14 cellular contexts compared by ENCODE assay signal in genomic region chr6:124986146-124986545, GRCh38. TPM values are rescaled to one million over a fixed set of nuclear protein-coding genes. Genes with fewer than 3 reads are reported as not detected.
DNase-seq lines count a peak whose midpoint lies in the region; TF ChIP-seq lines count a peak whose summit lies in the region.
"Had no signal": no experiment of that assay in that cellular context is flagged by ENCODE, and none has a peak within 500 bp of the region (broad histone marks: within the 10 kb centered on the region; RNA-seq: fewer than 3 reads in every experiment).

No MANE protein-coding gene starts in this region.

- peak; percentile 20 for DNase-seq in NCI-H82 (lab: John Stamatoyannopoulos, UW)
- DNase-seq in NCI-H82 treated with DMSO at 0.1 percent for 48 hours (lab: John Stamatoyannopoulos, UW; ENCODE audit: unreplicated experiment) = no peak
- DNase-seq in SK-N-MC (ENCODE audit: low read depth, low spot score) = no peak
- DNase-seq in glutamatergic neuron = no peak
- no peak for DNase-seq in stimulated activated CD4-positive, alpha-beta T cell treated with anti-CD3 and anti-CD28 coated beads, Interleukin-4, amount 100 ng/mL, for 1 hour
- no peak for DNase-seq in NCI-H526 (lab: John Stamatoyannopoulos, UW)
- DNase-seq in activated T-cell treated with anti-CD3 and anti-CD28 coated beads, Interleukin-2, amount 50 U/mL, for 1 hour = no peak
- no peak for DNase-seq in SKM-1 (lab: John Stamatoyannopoulos, UW; ENCODE audit: unreplicated experiment)
- DNase-seq: C1 segment of cervical spinal cord, MM.1S, NCI-H1105 treated with DMSO at 0.1 percent for 48 hours, NCI-H187, Right ventricle myocardium superior had no signal

- peaks cover 9% of the 10 kb centered on the region; the same call in 1 of the 2 replicates for H3K36me3 ChIP-seq in SK-N-MC (ENCODE audit: insufficient read depth, low read length)

- peak overlapping the region; percentile 94 for H3K27ac ChIP-seq in SK-N-MC
- H3K27ac ChIP-seq: 22Rv1 had no signal

- no peak for TF ChIP-seq CTCF in glutamatergic neuron (IDR thresholded peaks at IDR 0.05; ENCODE audit: partially characterized antibody, unreplicated experiment)

- no peak overlapping the region for H3K4me3 Mint-ChIP-seq in glutamatergic neuron (ENCODE audit: unreplicated experiment)

- H3K9me3 Mint-ChIP-seq in glutamatergic neuron (ENCODE audit: unreplicated experiment) = peaks cover 4% of the 10 kb centered on the region

- H3K27ac Mint-ChIP-seq in glutamatergic neuron (ENCODE audit: unreplicated experiment) = peak overlapping the region; percentile 34

- no peaks in the 10 kb centered on the region for H3K36me3 Mint-ChIP-seq in glutamatergic neuron (ENCODE audit: unreplicated experiment)

- H3K4me3 ChIP-seq in SK-N-MC = peak overlapping the region; percentile 7; the same call in 1 of the 2 replicates

- H3K9ac ChIP-seq in SK-N-MC (ENCODE audit: insufficient read length) = no peak overlapping the region

- peaks cover 3% of the 10 kb centered on the region for H3K27me3 Mint-ChIP-seq in glutamatergic neuron (ENCODE audit: unreplicated experiment)

- no peaks in the 10 kb centered on the region for H3K9me3 ChIP-seq in SK-N-MC (ENCODE audit: low read depth, low read length)

- peaks cover 9% of the 10 kb centered on the region for H3K4me1 Mint-ChIP-seq in glutamatergic neuron (ENCODE audit: low read depth, unreplicated experiment)

RNA-seq across cellular contexts. Expression of gene RNF217, which starts 23.9 kb away (rescaled TPM):
- total RNA-seq in glutamatergic neuron (ENCODE audit: unreplicated experiment) = 5.9 TPM
